9 cellular contexts compared by ENCODE assay signal in the genomic region with DNA sequence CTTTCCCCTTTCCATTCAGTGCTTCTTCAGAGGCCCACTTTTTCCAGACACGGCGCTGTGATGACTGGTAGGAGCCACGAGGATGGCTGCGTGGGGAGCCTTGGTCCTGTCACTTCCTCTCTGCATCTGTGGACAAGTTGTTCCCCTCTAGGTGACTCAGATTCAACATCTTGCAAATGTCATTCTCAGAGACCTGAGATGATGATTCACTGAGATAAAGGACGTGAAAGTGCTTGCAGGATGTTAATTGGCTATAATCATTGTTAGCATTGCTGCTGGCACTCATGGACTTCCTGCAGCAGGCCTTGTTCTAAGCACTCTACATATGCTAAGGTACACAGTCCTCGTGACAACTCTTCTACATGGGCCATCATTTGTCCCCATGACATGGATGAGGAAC.
DNase-seq lines count a peak whose midpoint lies in the region; FAIRE-seq and TF ChIP-seq lines count a peak whose summit lies in the region.
"Had no signal": no experiment of that assay in that cellular context is flagged by ENCODE, and none has a peak within 500 bp of the region (broad histone marks: within the 10 kb centered on the region; RNA-seq: fewer than 3 reads in every experiment).

No MANE protein-coding gene starts in this region.

- no peak overlapping the region for H2AFZ ChIP-seq in SK-N-SH (ENCODE audit: low read depth)

- POLR2A ChIA-PET in SK-N-SH (lab: Yijun Ruan, JAX), result no interaction called here

- H3K27me3 ChIP-seq in right atrium auricular region (no peaks in the 10 kb centered on the region), SK-N-SH (ENCODE audit: insufficient read depth) (no peaks in the 10 kb centered on the region)

- H3K36me3 Mint-ChIP-seq in T-helper 1 cell treated with Interleukin-12 subunit alpha and Interleukin-12 subunit beta and Interleukin-4 antibody, amounts not matched to agents 30 μg/mL and 1 μg/mL, for 36 hours (ENCODE audit: low read depth), result no peaks in the 10 kb centered on the region

- H3K9ac ChIP-seq in SK-N-SH, result no peak overlapping the region
- H3K9ac ChIP-seq: KMS-11 had no signal

- no peaks in the 10 kb centered on the region for H4K20me1 ChIP-seq in SK-N-SH (ENCODE audit: insufficient read depth)

- no peaks in the 10 kb centered on the region for H3K36me3 ChIP-seq in right atrium auricular region
- H3K36me3 ChIP-seq in SK-N-SH (replicated peaks in 1 of 2; ENCODE audit: control insufficient read depth in 1 of 2, insufficient read depth in 2 of 2, low read length in 1 of 2), result no peaks in the 10 kb centered on the region

- H3K9me3 Mint-ChIP-seq in T-helper 1 cell treated with Interleukin-12 subunit alpha and Interleukin-12 subunit beta and Interleukin-4 antibody, amounts not matched to agents 30 μg/mL and 1 μg/mL, for 36 hours, result no peaks in the 10 kb centered on the region

- peak; percentile 76 for DNase-seq in activated effector memory CD4-positive, alpha-beta T cell treated with anti-CD3 and anti-CD28 coated beads, Interleukin-2, amount 50 U/mL, for 16 hours
- no peak for DNase-seq in activated effector memory CD4-positive, alpha-beta T cell treated with Interleukin-2 at 50 U/mL for 16 hours
- DNase-seq in fibroblast of pulmonary artery (ENCODE audit: low read depth) (peak; percentile 3), urothelium cell line (ENCODE audit: low spot score) (no peak), right atrium auricular region (ENCODE audit: low spot score) (no peak), SK-N-SH (no peak), NCI-H446 treated with DMSO at 0.1 percent for 48 hours (lab: John Stamatoyannopoulos, UW) (no peak)

- no peak overlapping the region for H3K4me3 ChIP-seq in fibroblast of pulmonary artery (replicated peaks; ENCODE audit: low read depth, low read length)
- no peak overlapping the region for H3K4me3 ChIP-seq in right atrium auricular region
- H3K4me3 ChIP-seq in SK-N-SH (ENCODE audit: low read depth in 2 of 2, low read length in 1 of 2), result no peak overlapping the region

- H3K4me2 ChIP-seq in SK-N-SH, result no peak overlapping the region
- H3K4me2 ChIP-seq: KMS-11 had no signal

- H3F3A ChIP-seq in SK-N-SH (replicated peaks; ENCODE audit: insufficient read depth), result no peaks in the 10 kb centered on the region

- H3K4me1 Mint-ChIP-seq in T-helper 1 cell treated with Interleukin-12 subunit alpha and Interleukin-12 subunit beta and Interleukin-4 antibody, amounts not matched to agents 30 μg/mL and 1 μg/mL, for 36 hours (ENCODE audit: low read depth), result peaks cover 10% of the 10 kb centered on the region

- TF ChIP-seq RAD21 in SK-N-SH (IDR thresholded peaks at IDR 0.05; ENCODE audit: low read length), result no peak

- 68% methylated on average over 6 of the region's 6 CpGs for WGBS in SK-N-SH (ENCODE audit: low lambda C conversion rate)

- no peaks in the 10 kb centered on the region for H3K27me3 Mint-ChIP-seq in T-helper 1 cell treated with Interleukin-12 subunit alpha and Interleukin-12 subunit beta and Interleukin-4 antibody, amounts not matched to agents 30 μg/mL and 1 μg/mL, for 36 hours (ENCODE audit: low read depth)

- peak overlapping the region; percentile 81 for H3K27ac Mint-ChIP-seq in T-helper 1 cell treated with Interleukin-12 subunit alpha and Interleukin-12 subunit beta and Interleukin-4 antibody, amounts not matched to agents 30 μg/mL and 1 μg/mL, for 36 hours

- peak; percentile 62 for FAIRE-seq in urothelium cell line (lab: Jason Lieb, UNC)

- TF ChIP-seq CTCF in fibroblast of pulmonary artery (IDR thresholded peaks at IDR 0.05; ENCODE audit: low read length, missing control alignments) (no peak), right atrium auricular region (IDR thresholded peaks at IDR 0.05) (no peak), SK-N-SH (IDR thresholded peaks at IDR 0.05) (no peak)

- no peaks in the 10 kb centered on the region for H3K9me3 ChIP-seq in right atrium auricular region
- no peaks in the 10 kb centered on the region for H3K9me3 ChIP-seq in SK-N-SH

- no peak overlapping the region for H3K27ac ChIP-seq in right atrium auricular region
- H3K27ac ChIP-seq in SK-N-SH (ENCODE audit: low read depth in 2 of 2, low read length in 1 of 2), result no peak overlapping the region; a peak in 1 of 4 replicates
- H3K27ac ChIP-seq: KMS-11 had no signal

- CTCF ChIA-PET in SK-N-SH (lab: Yijun Ruan, JAX), result interaction anchor here (1.0 kb wide), 1 partner anchor 368 kb away, joined by 3 read pairs; no protein-coding TSS in a partner anchor

- TF ChIP-seq EP300 in SK-N-SH (IDR thresholded peaks at IDR 0.05; ENCODE audit: borderline replicate concordance in 1 of 2, low read depth in 1 of 2, low read length in 1 of 2), result no peak

- H3K4me1 ChIP-seq in right atrium auricular region (peaks cover 0 to 20% of the 10 kb centered on the region in 2 donors), SK-N-SH (ENCODE audit: control insufficient read depth in 1 of 2, insufficient read depth in 2 of 2, low read depth in 1 of 2, low read length in 1 of 2) (peaks cover 0 to 37% of the 10 kb centered on the region in 2 experiments; a peak in 2 of 4 replicates)

- H3K79me2 ChIP-seq in SK-N-SH (ENCODE audit: insufficient read depth), result no peaks in the 10 kb centered on the region

- H3K9me2 ChIP-seq in SK-N-SH, result no peaks in the 10 kb centered on the region

- no peak overlapping the region for H3K4me3 Mint-ChIP-seq in T-helper 1 cell treated with Interleukin-12 subunit alpha and Interleukin-12 subunit beta and Interleukin-4 antibody, amounts not matched to agents 30 μg/mL and 1 μg/mL, for 36 hours

TF ChIP-seq in SK-N-SH, 30 proteins besides CTCF, POLR2A, EP300 and RAD21:
- TF ChIP-seq NRF1 (IDR thresholded peaks at IDR 0.05; ENCODE audit: low read depth, low read length), result no peak
- TF ChIP-seq, protein P1, sequence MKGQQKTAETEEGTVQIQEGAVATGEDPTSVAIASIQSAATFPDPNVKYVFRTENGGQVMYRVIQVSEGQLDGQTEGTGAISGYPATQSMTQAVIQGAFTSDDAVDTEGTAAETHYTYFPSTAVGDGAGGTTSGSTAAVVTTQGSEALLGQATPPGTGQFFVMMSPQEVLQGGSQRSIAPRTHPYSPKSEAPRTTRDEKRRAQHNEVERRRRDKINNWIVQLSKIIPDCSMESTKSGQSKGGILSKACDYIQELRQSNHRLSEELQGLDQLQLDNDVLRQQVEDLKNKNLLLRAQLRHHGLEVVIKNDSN (IDR thresholded peaks at IDR 0.05; ENCODE audit: borderline replicate concordance, low read depth), result no peak
- no peak for TF ChIP-seq FOSL2 (IDR thresholded peaks at IDR 0.05; ENCODE audit: borderline replicate concordance, low read depth)
- TF ChIP-seq, protein P2, sequence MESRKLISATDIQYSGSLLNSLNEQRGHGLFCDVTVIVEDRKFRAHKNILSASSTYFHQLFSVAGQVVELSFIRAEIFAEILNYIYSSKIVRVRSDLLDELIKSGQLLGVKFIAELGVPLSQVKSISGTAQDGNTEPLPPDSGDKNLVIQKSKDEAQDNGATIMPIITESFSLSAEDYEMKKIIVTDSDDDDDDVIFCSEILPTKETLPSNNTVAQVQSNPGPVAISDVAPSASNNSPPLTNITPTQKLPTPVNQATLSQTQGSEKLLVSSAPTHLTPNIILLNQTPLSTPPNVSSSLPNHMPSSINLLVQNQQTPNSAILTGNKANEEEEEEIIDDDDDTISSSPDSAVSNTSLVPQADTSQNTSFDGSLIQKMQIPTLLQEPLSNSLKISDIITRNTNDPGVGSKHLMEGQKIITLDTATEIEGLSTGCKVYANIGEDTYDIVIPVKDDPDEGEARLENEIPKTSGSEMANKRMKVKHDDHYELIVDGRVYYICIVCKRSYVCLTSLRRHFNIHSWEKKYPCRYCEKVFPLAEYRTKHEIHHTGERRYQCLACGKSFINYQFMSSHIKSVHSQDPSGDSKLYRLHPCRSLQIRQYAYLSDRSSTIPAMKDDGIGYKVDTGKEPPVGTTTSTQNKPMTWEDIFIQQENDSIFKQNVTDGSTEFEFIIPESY (IDR thresholded peaks at IDR 0.05; ENCODE audit: borderline replicate concordance, low read depth), result no peak
- TF ChIP-seq, protein P3, sequence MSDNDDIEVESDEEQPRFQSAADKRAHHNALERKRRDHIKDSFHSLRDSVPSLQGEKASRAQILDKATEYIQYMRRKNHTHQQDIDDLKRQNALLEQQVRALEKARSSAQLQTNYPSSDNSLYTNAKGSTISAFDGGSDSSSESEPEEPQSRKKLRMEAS (IDR thresholded peaks at IDR 0.05; ENCODE audit: low read depth), result no peak
- no peak for TF ChIP-seq IRF3 (IDR thresholded peaks at IDR 0.05; ENCODE audit: low read depth, low read length)
- no peak for TF ChIP-seq TCF12 (IDR thresholded peaks at IDR 0.05)
- TF ChIP-seq SIN3A (IDR thresholded peaks at IDR 0.05; ENCODE audit: borderline replicate concordance, low read depth, low read length), result no peak
- TF ChIP-seq MEF2A (IDR thresholded peaks at IDR 0.05; ENCODE audit: borderline replicate concordance, low read depth), result no peak
- no peak for TF ChIP-seq YY1 (IDR thresholded peaks at IDR 0.05; ENCODE audit: low read depth)
- TF ChIP-seq RXRA (IDR thresholded peaks at IDR 0.05; ENCODE audit: borderline replicate concordance, low read depth), result no peak
- TF ChIP-seq ELF1 (IDR thresholded peaks at IDR 0.05), result no peak
- TF ChIP-seq RCOR1 (IDR thresholded peaks at IDR 0.05; ENCODE audit: low read length), result no peak
- TF ChIP-seq GATA2 (CRISPR knock-in tag; IDR thresholded peaks at IDR 0.05), result no peak
- TF ChIP-seq USF2 (IDR thresholded peaks at IDR 0.05; ENCODE audit: borderline replicate concordance, low read depth, low read length), result no peak
- TF ChIP-seq CHD2 (IDR thresholded peaks at IDR 0.05; ENCODE audit: low read length, partially characterized antibody), result no peak
TF ChIP-seq in SK-N-SH: peak in this region for 0.

Comparison
In these comparisons a context has a peak if more than half of its experiments do, and no peak if none do; other contexts are left out.
1. DNase-seq: peak in activated effector memory CD4-positive, alpha-beta T cell treated with anti-CD3 and anti-CD28 coated beads, Interleukin-2, amount 50 U/mL, for 16 hours (single experiment) and fibroblast of pulmonary artery (single experiment); none in activated effector memory CD4-positive, alpha-beta T cell treated with Interleukin-2 at 50 U/mL for 16 hours (single experiment), urothelium cell line (single experiment), right atrium auricular region (single experiment), SK-N-SH (single experiment) and NCI-H446 treated with DMSO at 0.1 percent for 48 hours (single experiment).